Comparison of ENCODE assay signal across 9 cellular contexts in the genomic region with DNA sequence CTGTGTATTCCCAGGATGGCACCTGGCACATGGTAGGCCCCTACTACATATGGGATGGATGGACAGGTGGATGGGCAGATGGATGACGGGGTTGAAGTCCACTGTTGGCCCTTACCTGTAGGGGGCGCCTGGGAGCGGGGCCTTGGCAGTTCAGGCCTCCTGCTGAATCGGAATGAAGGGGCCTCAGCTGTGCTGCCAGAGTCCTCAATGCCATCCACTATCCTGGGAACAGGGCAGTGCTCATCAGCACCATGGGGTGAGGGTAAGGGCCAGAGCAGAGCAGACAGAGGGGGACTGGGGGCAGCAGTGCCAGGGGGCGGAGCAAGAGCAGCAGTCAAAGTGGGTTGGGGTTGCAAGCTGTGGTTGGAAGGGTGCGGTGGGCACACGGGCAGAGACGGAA. TPM values are rescaled to one million over a fixed set of nuclear protein-coding genes. Genes with fewer than 3 reads are reported as not detected.
DNase-seq lines count a peak whose midpoint lies in the region; ATAC-seq and TF ChIP-seq lines count a peak whose summit lies in the region.
"Had no signal": no experiment of that assay in that cellular context is flagged by ENCODE, and none has a peak within 500 bp of the region (broad histone marks: within the 10 kb centered on the region; RNA-seq: fewer than 3 reads in every experiment).

No MANE protein-coding gene starts in this region.

- H3K27ac ChIP-seq in CD4-positive, alpha-beta memory T cell (ENCODE audit: low read depth, low read length), result no peak overlapping the region
- H3K27ac ChIP-seq: epithelial cell of prostate had no signal

- H3K4me3 ChIP-seq in AG10803 (ENCODE audit: low read length), result no peak overlapping the region
- H3K4me3 ChIP-seq in kidney epithelial cell (ENCODE audit: low read depth, low read length), result no peak overlapping the region
- H3K4me3 ChIP-seq in CD4-positive, alpha-beta memory T cell (ENCODE audit: low read length in 2 of 2), result no peak overlapping the region

- intact Hi-C loops in CD4-positive, alpha-beta memory T cell (cut with micrococcal nuclease), result no loop called here

- H3K4me1 ChIP-seq in CD4-positive, alpha-beta memory T cell (ENCODE audit: insufficient read depth, low read length), result no peaks in the 10 kb centered on the region

- CTCF ChIA-PET in HEK293T (lab: Yijun Ruan, JAX), result interaction anchor here (0.9 to 1.3 kb wide), 4 partner anchors 9 to 59 kb away, joined by 3 to 7 read pairs (median 4); a partner anchor contains a TSS
- CTCF ChIA-PET in CD4-positive, alpha-beta memory T cell (lab: Charles Lee; ENCODE audit: partially characterized antibody), result no interaction called here

- no peaks in the 10 kb centered on the region for H3K27me3 Mint-ChIP-seq in CD4-positive, alpha-beta memory T cell

- no peaks in the 10 kb centered on the region for H3K27me3 ChIP-seq in kidney epithelial cell (ENCODE audit: control insufficient read depth, insufficient read depth, low read length)
- H3K27me3 ChIP-seq in CD4-positive, alpha-beta memory T cell (ENCODE audit: insufficient read depth, low read length), result no peaks in the 10 kb centered on the region

- ATAC-seq in HG03095 (IDR thresholded peaks at IDR 0.05; ENCODE audit: unreplicated experiment) (no peak), GM21717 (IDR thresholded peaks at IDR 0.05; ENCODE audit: unreplicated experiment) (no peak), GM21367 (IDR thresholded peaks at IDR 0.05; ENCODE audit: unreplicated experiment) (no peak)

- no peaks in the 10 kb centered on the region for H3K36me3 Mint-ChIP-seq in CD4-positive, alpha-beta memory T cell

- H3K4me3 Mint-ChIP-seq in CD4-positive, alpha-beta memory T cell, result no peak overlapping the region

- DNase-seq in AG10803 (ENCODE audit: low read depth) (no peak), HEK293T (ENCODE audit: extremely low spot score) (peak; percentile 71), kidney epithelial cell (ENCODE audit: low read depth) (no peak)
- peak; percentile 41 for DNase-seq in activated CD8-positive, alpha-beta memory T cell treated with anti-CD3 and anti-CD28 coated beads, Interleukin-2, amount 50 U/mL, for 4 hours
- no peak for DNase-seq in CD4-positive, alpha-beta memory T cell

- H3K4me1 Mint-ChIP-seq in CD4-positive, alpha-beta memory T cell, result no peaks in the 10 kb centered on the region

- POLR2A ChIA-PET in HEK293T (lab: Yijun Ruan, JAX), result no interaction called here
- POLR2A ChIA-PET in CD4-positive, alpha-beta memory T cell (lab: Charles Lee; ENCODE audit: partially characterized antibody), result no interaction called here

- no peaks in the 10 kb centered on the region for H3K36me3 ChIP-seq in kidney epithelial cell (ENCODE audit: control insufficient read depth, insufficient read depth, low read length)
- H3K36me3 ChIP-seq in CD4-positive, alpha-beta memory T cell (ENCODE audit: insufficient read depth, low read length), result no peaks in the 10 kb centered on the region

- TF ChIP-seq CTCF in AG10803 (conservative IDR thresholded peaks at IDR 0.05; ENCODE audit: low read length), result 0 out of 2 replicates have a peak, but pooled peaks have one; percentile 17
- TF ChIP-seq CTCF in kidney epithelial cell (IDR thresholded peaks at IDR 0.05; ENCODE audit: insufficient read depth, low read length, poor library complexity, severe bottlenecking), result peak; percentile 47

- no peak overlapping the region for H3K27ac Mint-ChIP-seq in CD4-positive, alpha-beta memory T cell

- peaks cover 0 to 1% (median 0%) of the 10 kb centered on the region in 8 donors for H3K9me3 Mint-ChIP-seq in CD4-positive, alpha-beta memory T cell

- H3K9me3 ChIP-seq in CD4-positive, alpha-beta memory T cell (ENCODE audit: control insufficient read depth in 1 of 2, low read length in 2 of 2), result no peaks in the 10 kb centered on the region

TF ChIP-seq in HEK293T, 16 proteins besides CTCF, POLR2A, EP300 and RAD21:
- TF ChIP-seq, protein P1, sequence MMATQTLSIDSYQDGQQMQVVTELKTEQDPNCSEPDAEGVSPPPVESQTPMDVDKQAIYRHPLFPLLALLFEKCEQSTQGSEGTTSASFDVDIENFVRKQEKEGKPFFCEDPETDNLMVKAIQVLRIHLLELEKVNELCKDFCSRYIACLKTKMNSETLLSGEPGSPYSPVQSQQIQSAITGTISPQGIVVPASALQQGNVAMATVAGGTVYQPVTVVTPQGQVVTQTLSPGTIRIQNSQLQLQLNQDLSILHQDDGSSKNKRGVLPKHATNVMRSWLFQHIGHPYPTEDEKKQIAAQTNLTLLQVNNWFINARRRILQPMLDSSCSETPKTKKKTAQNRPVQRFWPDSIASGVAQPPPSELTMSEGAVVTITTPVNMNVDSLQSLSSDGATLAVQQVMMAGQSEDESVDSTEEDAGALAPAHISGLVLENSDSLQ (IDR thresholded peaks at IDR 0.05), result peak; percentile 46
- TF ChIP-seq HDGF (IDR thresholded peaks at IDR 0.05; ENCODE audit: borderline replicate concordance) (0 out of 2 replicates have a peak, but pooled peaks have one; percentile 31), FOXM1 (IDR thresholded peaks at IDR 0.05; ENCODE audit: borderline replicate concordance) (no peak)

RNA-seq across cellular contexts. Expression of a gene that starts 8.3 kb away (rescaled TPM):
- total RNA-seq in kidney epithelial cell, result 142 and 195 TPM in 2 replicates
- total RNA-seq in CD4-positive, alpha-beta memory T cell, result 10 to 100 TPM; 77.7 to 80.6 TPM
- 10 to 100 TPM; 63.4 to 73.1 TPM for polyA plus RNA-seq in CD4-positive, alpha-beta memory T cell

RNA-seq across cellular contexts. Expression of a gene that starts 17.8 kb away (rescaled TPM):
- 0.14 TPM in 1 of 2 replicates, not detected in the other for total RNA-seq in kidney epithelial cell
- total RNA-seq in CD4-positive, alpha-beta memory T cell, result under 1 TPM; 0.09 to 0.11 TPM
- not detected for polyA plus RNA-seq in CD4-positive, alpha-beta memory T cell

RNA-seq across cellular contexts. Expression of a gene that starts 22.1 kb away (rescaled TPM):
- total RNA-seq in kidney epithelial cell, result not detected in 2 replicates
- total RNA-seq in CD4-positive, alpha-beta memory T cell, result not detected
- not detected for polyA plus RNA-seq in CD4-positive, alpha-beta memory T cell

RNA-seq across cellular contexts. Expression of a gene that starts 31.2 kb away (rescaled TPM):
- total RNA-seq in kidney epithelial cell, result 26.7 and 45.8 TPM in 2 replicates
- total RNA-seq in CD4-positive, alpha-beta memory T cell, result 10 to 100 TPM; 23.9 to 25.3 TPM
- 10 to 100 TPM; 12.9 to 17.9 TPM for polyA plus RNA-seq in CD4-positive, alpha-beta memory T cell

RNA-seq across cellular contexts. Expression of a gene that starts 40.5 kb away (rescaled TPM):
- total RNA-seq in kidney epithelial cell, result not detected in 2 replicates
- total RNA-seq in CD4-positive, alpha-beta memory T cell, result not detected
- not detected for polyA plus RNA-seq in CD4-positive, alpha-beta memory T cell

Comparison
In these comparisons a context has a peak if more than half of its experiments do, and no peak if none do; other contexts are left out.
1. DNase-seq: peak in HEK293T (single experiment) and activated CD8-positive, alpha-beta memory T cell treated with anti-CD3 and anti-CD28 coated beads, Interleukin-2, amount 50 U/mL, for 4 hours (single experiment); none in AG10803 (single experiment), kidney epithelial cell (single experiment) and CD4-positive, alpha-beta memory T cell (0 of 5).